In genomic region chr6:116265081-116265829, GRCh38 we compare ENCODE assay signal across 1 cellular context.
TF ChIP-seq lines count a peak whose summit lies in the region.

No MANE protein-coding gene starts in this region.

TF ChIP-seq in GM23338, 12 proteins besides CTCF, POLR2A, EP300 and RAD21 (continued from another document):
- no peak for TF ChIP-seq ETS1 (IDR thresholded peaks at IDR 0.05)
- TF ChIP-seq CREB1 (CRISPR knock-in tag; IDR thresholded peaks at IDR 0.05; ENCODE audit: low read depth): no peak
- no peak for TF ChIP-seq EZH2phosphoT487 (IDR thresholded peaks at IDR 0.05; ENCODE audit: unreplicated experiment)
- TF ChIP-seq JUNB (IDR thresholded peaks at IDR 0.05; ENCODE audit: unreplicated experiment): no peak
- no peak for TF ChIP-seq STAT1 (IDR thresholded peaks at IDR 0.05; ENCODE audit: unreplicated experiment)
- no peak for TF ChIP-seq EZH2 (IDR thresholded peaks at IDR 0.05; ENCODE audit: low read depth, unreplicated experiment)
- no peak for TF ChIP-seq POLR2AphosphoS5 (IDR thresholded peaks at IDR 0.05; ENCODE audit: low read depth)
- no peak for TF ChIP-seq ZNF331 (CRISPR knock-in tag; IDR thresholded peaks at IDR 0.05; ENCODE audit: low read depth)
- TF ChIP-seq REST (IDR thresholded peaks at IDR 0.05; ENCODE audit: unreplicated experiment): no peak
